ENCODE assay signal across 12 cellular contexts in genomic region chr3:135141092-135141491, GRCh38.
"Had no signal": no experiment of that assay in that cellular context is flagged by ENCODE, and none has a peak within 500 bp of the region (broad histone marks: within the 10 kb centered on the region; RNA-seq: fewer than 3 reads in every experiment).

No MANE protein-coding gene starts in this region.

- H3K9me3 ChIP-seq: gastroesophageal sphincter, prostate gland, right lobe of liver had no signal

- H3K4me3 Mint-ChIP-seq: activated CD4-positive, alpha-beta T cell treated with anti-CD3 and anti-CD28 coated beads, Interleukin-2, amount 10 ng/mL, durations not matched to agents 7 days and 5 days; activated naive CD8-positive, alpha-beta T cell treated with anti-CD3 and anti-CD28 coated beads, Interleukin-2, amount 10 ng/mL, durations not matched to agents 7 days and 5 days; activated T-helper 1 cell treated with anti-CD3 and anti-CD28 coated beads, Interleukin-12 subunit alpha, Interleukin-12 subunit beta, Interleukin-2, Interleukin-4 antibody, amounts not matched to agents 30 ng/mL and 10 ng/mL and 1 ng/mL, durations not matched to agents 14 hours and 24 hours and 36 hours; nephron; stimulated activated naive CD8-positive, alpha-beta T cell treated with anti-CD3 and anti-CD28 coated beads, Interleukin-15, Interleukin-2, amounts not matched to agents 100 ng/mL and 50 ng/mL, for 24 hours had no signal

- H3K27ac Mint-ChIP-seq: activated CD4-positive, alpha-beta T cell treated with anti-CD3 and anti-CD28 coated beads, Interleukin-2, amount 10 ng/mL, durations not matched to agents 7 days and 5 days; activated naive CD8-positive, alpha-beta T cell treated with anti-CD3 and anti-CD28 coated beads, Interleukin-2, amount 10 ng/mL, durations not matched to agents 7 days and 5 days; activated T-helper 1 cell treated with anti-CD3 and anti-CD28 coated beads, Interleukin-12 subunit alpha, Interleukin-12 subunit beta, Interleukin-2, Interleukin-4 antibody, amounts not matched to agents 30 ng/mL and 10 ng/mL and 1 ng/mL, durations not matched to agents 14 hours and 24 hours and 36 hours; nephron; stimulated activated naive CD8-positive, alpha-beta T cell treated with anti-CD3 and anti-CD28 coated beads, Interleukin-15, Interleukin-2, amounts not matched to agents 100 ng/mL and 50 ng/mL, for 24 hours had no signal

- H3K27ac ChIP-seq: gastroesophageal sphincter, prostate gland had no signal

- H3K4me2 ChIP-seq: smooth muscle cell had no signal

- H3K4me1 ChIP-seq: gastroesophageal sphincter, prostate gland had no signal

- H3K4me1 Mint-ChIP-seq: activated naive CD8-positive, alpha-beta T cell treated with anti-CD3 and anti-CD28 coated beads, Interleukin-2, amount 10 ng/mL, durations not matched to agents 7 days and 5 days; nephron had no signal

- H3K9me3 Mint-ChIP-seq: activated CD4-positive, alpha-beta T cell treated with anti-CD3 and anti-CD28 coated beads, Interleukin-2, amount 10 ng/mL, durations not matched to agents 7 days and 5 days; activated naive CD8-positive, alpha-beta T cell treated with anti-CD3 and anti-CD28 coated beads, Interleukin-2, amount 10 ng/mL, durations not matched to agents 7 days and 5 days; activated T-helper 1 cell treated with anti-CD3 and anti-CD28 coated beads, Interleukin-12 subunit alpha, Interleukin-12 subunit beta, Interleukin-2, Interleukin-4 antibody, amounts not matched to agents 30 ng/mL and 10 ng/mL and 1 ng/mL, durations not matched to agents 14 hours and 24 hours and 36 hours; nephron; stimulated activated naive CD8-positive, alpha-beta T cell treated with anti-CD3 and anti-CD28 coated beads, Interleukin-15, Interleukin-2, amounts not matched to agents 100 ng/mL and 50 ng/mL, for 24 hours had no signal

- H3K27me3 Mint-ChIP-seq: activated CD4-positive, alpha-beta T cell treated with anti-CD3 and anti-CD28 coated beads, Interleukin-2, amount 10 ng/mL, durations not matched to agents 7 days and 5 days; activated naive CD8-positive, alpha-beta T cell treated with anti-CD3 and anti-CD28 coated beads, Interleukin-2, amount 10 ng/mL, durations not matched to agents 7 days and 5 days; stimulated activated naive CD8-positive, alpha-beta T cell treated with anti-CD3 and anti-CD28 coated beads, Interleukin-15, Interleukin-2, amounts not matched to agents 100 ng/mL and 50 ng/mL, for 24 hours had no signal

- H3K36me3 Mint-ChIP-seq: activated naive CD8-positive, alpha-beta T cell treated with anti-CD3 and anti-CD28 coated beads, Interleukin-2, amount 10 ng/mL, durations not matched to agents 7 days and 5 days had no signal

- DNase-seq: activated CD4-positive, alpha-beta T cell treated with anti-CD3 and anti-CD28 coated beads, Interleukin-2, amount 10 ng/mL, durations not matched to agents 7 days and 5 days; activated CD8-positive, alpha-beta memory T cell treated with anti-CD3 and anti-CD28 coated beads for 24 hours; activated naive CD8-positive, alpha-beta T cell treated with anti-CD3 and anti-CD28 coated beads, Interleukin-2, amount 10 ng/mL, durations not matched to agents 7 days and 5 days; occipital lobe; T-helper 9 cell had no signal

- H3K27me3 ChIP-seq: gastroesophageal sphincter, right lobe of liver had no signal
